Comparison of ENCODE assay signal across 8 cellular contexts in genomic region chr9:63812822-63813221, GRCh38.
DNase-seq lines count a peak whose midpoint lies in the region; ATAC-seq and TF ChIP-seq lines count a peak whose summit lies in the region.
"Not testable (repeated sequence)": the region's sequence is repeated elsewhere in the genome, so short reads cannot be mapped to it uniquely, and the experiment has no call there.

No MANE protein-coding gene starts in this region.

- not testable (repeated sequence) for H3K9me3 ChIP-seq in naive thymus-derived CD4-positive, alpha-beta T cell (ENCODE audit: control insufficient read depth in 2 of 3, low read length in 3 of 3)

- H3K9me3 Mint-ChIP-seq in WTC11 (peaks cover 46% of the 10 kb centered on the region), glutamatergic neuron (ENCODE audit: unreplicated experiment) (peaks cover 24% of the 10 kb centered on the region)
- H3K9me3 Mint-ChIP-seq in naive thymus-derived CD4-positive, alpha-beta T cell = peaks cover 5 to 38% (median 23%) of the 10 kb centered on the region in 11 donors

- H3K27me3 ChIP-seq in naive thymus-derived CD4-positive, alpha-beta T cell (ENCODE audit: control insufficient read depth in 2 of 2, insufficient read depth in 2 of 2, low read length in 2 of 2) = not testable (repeated sequence)

- CTCF ChIA-PET in WTC11 (lab: Charles Lee); naive thymus-derived CD4-positive, alpha-beta T cell (lab: Charles Lee): not testable (repeated sequence)

- H3K36me3 Mint-ChIP-seq in WTC11 (peaks cover 46% of the 10 kb centered on the region), glutamatergic neuron (ENCODE audit: unreplicated experiment) (peaks cover 14% of the 10 kb centered on the region)
- H3K36me3 Mint-ChIP-seq in naive thymus-derived CD4-positive, alpha-beta T cell = peaks cover 3 to 17% (median 3%) of the 10 kb centered on the region in 5 donors

- ATAC-seq in GM19324 (IDR thresholded peaks at IDR 0.05; ENCODE audit: low FRiP score, unreplicated experiment) (peak; percentile 53), GM21529 (IDR thresholded peaks at IDR 0.05; ENCODE audit: unreplicated experiment) (peak; percentile 65), HG02870 (IDR thresholded peaks at IDR 0.05; ENCODE audit: unreplicated experiment) (peak; percentile 47), HG03432 (IDR thresholded peaks at IDR 0.05; ENCODE audit: unreplicated experiment) (peak; percentile 59), WTC11 (peak; percentile 14; the same call in 1 of the 2 replicates)
- peak; percentile 48 for ATAC-seq in naive thymus-derived CD4-positive, alpha-beta T cell

- peak; percentile 9 for DNase-seq in D341Med (ENCODE audit: low spot score)
- not testable (repeated sequence) for DNase-seq in WTC11 (ENCODE audit: low spot score); naive thymus-derived CD4-positive, alpha-beta T cell
- peak; percentile 22 for DNase-seq in glutamatergic neuron

- peaks cover 12% of the 10 kb centered on the region for H3K4me1 Mint-ChIP-seq in WTC11
- not testable (repeated sequence) for H3K4me1 Mint-ChIP-seq in glutamatergic neuron (ENCODE audit: low read depth, unreplicated experiment)
- H3K4me1 Mint-ChIP-seq in naive thymus-derived CD4-positive, alpha-beta T cell = peaks cover 12 to 14% (median 13%) of the 10 kb centered on the region in 7 donors

- H3K4me3 ChIP-seq in naive thymus-derived CD4-positive, alpha-beta T cell (ENCODE audit: low read length) = not testable (repeated sequence)

- not testable (repeated sequence) for H3K4me3 Mint-ChIP-seq in WTC11; glutamatergic neuron (ENCODE audit: unreplicated experiment); naive thymus-derived CD4-positive, alpha-beta T cell

- H3K27me3 Mint-ChIP-seq in WTC11 (ENCODE audit: low read depth) (peaks cover 41% of the 10 kb centered on the region), glutamatergic neuron (ENCODE audit: unreplicated experiment) (peaks cover 19% of the 10 kb centered on the region)
- H3K27me3 Mint-ChIP-seq in naive thymus-derived CD4-positive, alpha-beta T cell = peaks cover 12 to 25% (median 14%) of the 10 kb centered on the region in 5 donors

- POLR2A ChIA-PET in WTC11 (lab: Charles Lee); naive thymus-derived CD4-positive, alpha-beta T cell (lab: Charles Lee): not testable (repeated sequence)

- H3K27ac ChIP-seq in naive thymus-derived CD4-positive, alpha-beta T cell (ENCODE audit: low read depth, low read length) = not testable (repeated sequence)

- H3K27ac Mint-ChIP-seq in WTC11; glutamatergic neuron (ENCODE audit: unreplicated experiment); naive thymus-derived CD4-positive, alpha-beta T cell: not testable (repeated sequence)

- H3K4me1 ChIP-seq in naive thymus-derived CD4-positive, alpha-beta T cell (ENCODE audit: control insufficient read depth in 2 of 2, insufficient read depth in 2 of 2, low read length in 2 of 2) = not testable (repeated sequence)

- intact Hi-C loops in naive thymus-derived CD4-positive, alpha-beta T cell (cut with micrococcal nuclease) = not testable (repeated sequence)

- TF ChIP-seq CTCF in WTC11 (IDR thresholded peaks at IDR 0.05); glutamatergic neuron (IDR thresholded peaks at IDR 0.05; ENCODE audit: partially characterized antibody, unreplicated experiment): not testable (repeated sequence)

- not testable (repeated sequence) for H3K36me3 ChIP-seq in naive thymus-derived CD4-positive, alpha-beta T cell (ENCODE audit: control insufficient read depth in 2 of 3, insufficient read depth in 3 of 3, low read length in 3 of 3)

Comparison
In these comparisons a context has a peak if more than half of its experiments do, and no peak if none do; other contexts are left out.
1. ATAC-seq: peak in every context shown above with its lines; median percentile 65 in GM21529; 59 in HG03432; 53 in GM19324; 48 in naive thymus-derived CD4-positive, alpha-beta T cell; 47 in HG02870; 14 in WTC11.